Comparison of ENCODE assay signal across 8 cellular contexts in the genomic region with DNA sequence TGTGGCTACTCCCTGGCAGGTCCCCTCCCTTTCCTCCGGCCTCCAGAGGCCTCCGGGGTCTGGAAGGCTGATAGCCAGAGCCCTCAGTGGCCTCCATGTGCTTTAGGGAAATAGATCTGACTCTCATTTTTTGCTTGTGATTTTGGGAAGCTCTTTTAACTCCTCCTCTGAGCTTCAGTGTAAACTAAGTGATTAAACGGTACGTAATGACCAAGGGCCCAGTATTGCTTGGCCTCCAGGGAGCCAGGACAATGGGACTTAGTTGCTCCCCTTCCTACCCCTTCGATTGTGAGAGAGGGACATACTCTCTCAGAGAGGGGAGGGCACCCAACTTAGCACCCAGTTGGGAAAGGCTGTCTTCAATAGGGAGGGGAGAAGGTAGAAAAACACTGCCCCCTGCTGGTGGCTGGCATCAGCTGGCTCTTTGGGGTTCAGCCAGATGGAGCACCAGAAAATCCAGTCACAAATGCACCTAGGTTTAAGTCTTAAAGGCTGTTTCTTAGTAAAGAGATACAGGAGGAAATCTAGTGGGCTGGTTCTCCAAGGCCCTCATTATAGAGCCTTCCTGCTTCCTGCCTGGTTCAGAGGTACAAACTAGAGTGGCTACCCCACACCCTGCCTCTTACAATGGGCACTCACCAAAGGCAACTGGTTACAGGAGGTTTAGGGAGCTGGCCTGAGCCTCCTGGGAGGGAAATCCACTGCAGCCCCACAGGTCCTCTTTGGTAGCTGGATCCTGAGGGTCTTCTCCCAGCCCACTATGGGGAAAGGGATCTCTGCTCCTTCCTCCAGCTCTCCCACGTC. TPM values are rescaled to one million over a fixed set of nuclear protein-coding genes. Genes with fewer than 3 reads are reported as not detected.
DNase-seq lines count a peak whose midpoint lies in the region; ATAC-seq and TF ChIP-seq lines count a peak whose summit lies in the region.

No MANE protein-coding gene starts in this region.

- DNase-seq in CD4-positive, alpha-beta memory T cell, result peak; percentile 78 to 86 (median 82)
- DNase-seq in HT1080 (ENCODE audit: low read depth) (peak; percentile 75), PC-9 (peak; percentile 42 to 64), esophagus muscularis mucosa (ENCODE audit: extremely low spot score) (peak; percentile 94)
- DNase-seq in activated T-cell treated with anti-CD3 and anti-CD28 coated beads, Interleukin-2, amount 50 U/mL, for 24 hours, result peak; percentile 88

- H3K27ac Mint-ChIP-seq in CD4-positive, alpha-beta memory T cell, result peak overlapping the region; percentile 93 to 99 (median 97)
- H3K27ac Mint-ChIP-seq in activated T-cell treated with anti-CD3 and anti-CD28 coated beads, Interleukin-2, amount 50 U/mL, for 24 hours, result peak overlapping the region; percentile 100
- H3K27ac Mint-ChIP-seq in nephron, result peak overlapping the region in 2 of 3 experiments; percentile 65 to 79
- H3K27ac Mint-ChIP-seq in stimulated activated naive CD8-positive, alpha-beta T cell treated with anti-CD3 and anti-CD28 coated beads, Interleukin-15, Interleukin-2, amounts not matched to agents 100 ng/mL and 50 ng/mL, for 24 hours, result peak overlapping the region; percentile 100

- peak overlapping the region; percentile 89 for H3K27ac ChIP-seq in CD4-positive, alpha-beta memory T cell (ENCODE audit: low read depth, low read length)
- H3K27ac ChIP-seq in PC-9 (no peak overlapping the region), esophagus muscularis mucosa (replicated peaks in 1 of 4) (no peak overlapping the region)

- no peak overlapping the region for H2AFZ ChIP-seq in PC-9

- no peak for ATAC-seq in GM18867 (IDR thresholded peaks at IDR 0.05; ENCODE audit: unreplicated experiment)

- 63% methylated on average over 6 of the region's 6 CpGs for WGBS in esophagus muscularis mucosa

- POLR2A ChIA-PET in CD4-positive, alpha-beta memory T cell (lab: Charles Lee; ENCODE audit: partially characterized antibody), result interaction anchor here (0.9 to 19.2 kb wide), 8 partner anchors 23 to 122 kb away, joined by 3 to 786 read pairs (median 4); partner anchors contain the start of genes EIF2D and IKBKE
- POLR2A ChIA-PET in PC-9 (lab: Charles Lee; ENCODE audit: unreplicated experiment), result interaction anchor here (0.8 kb wide), 1 partner anchor 92 kb away, joined by 7 read pairs; no protein-coding TSS in a partner anchor

- no peak for TF ChIP-seq EP300 in esophagus muscularis mucosa (IDR thresholded peaks at IDR 0.05)

- peak; percentile 95 for TF ChIP-seq CTCF in PC-9 (conservative IDR thresholded peaks at IDR 0.05)
- peak; percentile 87 to 94 (median 92) for TF ChIP-seq CTCF in esophagus muscularis mucosa (IDR thresholded peaks at IDR 0.05)
- peak; percentile 83 to 92 (median 89) for TF ChIP-seq CTCF in nephron (IDR thresholded peaks at IDR 0.05; ENCODE audit: unreplicated experiment in 3 of 3)

- TF ChIP-seq POLR2A in esophagus muscularis mucosa (IDR thresholded peaks at IDR 0.05; ENCODE audit: low read depth), result no peak

- H3K9me3 ChIP-seq in CD4-positive, alpha-beta memory T cell (ENCODE audit: control insufficient read depth in 1 of 2, low read length in 2 of 2), result no peaks in the 10 kb centered on the region
- H3K9me3 ChIP-seq in PC-9 (ENCODE audit: insufficient read depth, low read depth) (no peaks in the 10 kb centered on the region), esophagus muscularis mucosa (no peaks in the 10 kb centered on the region)

- BruUV-seq in PC-9 (replicated peaks; lab: Mats Ljungman, UMichigan), result no TSS peak

- no peaks in the 10 kb centered on the region for H3K9me2 ChIP-seq in PC-9 (ENCODE audit: insufficient read depth)

- H3K4me3 ChIP-seq in CD4-positive, alpha-beta memory T cell (ENCODE audit: low read length in 2 of 2), result no peak overlapping the region
- H3K4me3 ChIP-seq in PC-9 (no peak overlapping the region), esophagus muscularis mucosa (no peak overlapping the region)

- H3K79me2 ChIP-seq in PC-9 (ENCODE audit: low read depth), result no peaks in the 10 kb centered on the region

- peaks cover 53 to 78% (median 60%) of the 10 kb centered on the region in 4 donors for H3K4me1 Mint-ChIP-seq in CD4-positive, alpha-beta memory T cell
- H3K4me1 Mint-ChIP-seq in activated T-cell treated with anti-CD3 and anti-CD28 coated beads, Interleukin-2, amount 50 U/mL, for 24 hours (ENCODE audit: low read depth), result peaks cover 98% of the 10 kb centered on the region
- H3K4me1 Mint-ChIP-seq in nephron, result peaks cover 26% of the 10 kb centered on the region
- H3K4me1 Mint-ChIP-seq in stimulated activated naive CD8-positive, alpha-beta T cell treated with anti-CD3 and anti-CD28 coated beads, Interleukin-15, Interleukin-2, amounts not matched to agents 100 ng/mL and 50 ng/mL, for 24 hours (ENCODE audit: low read depth), result peaks cover 94% of the 10 kb centered on the region

- H3K9me3 Mint-ChIP-seq in CD4-positive, alpha-beta memory T cell, result peaks cover 0 to 2% (median 0%) of the 10 kb centered on the region in 8 donors
- no peaks in the 10 kb centered on the region for H3K9me3 Mint-ChIP-seq in activated T-cell treated with anti-CD3 and anti-CD28 coated beads, Interleukin-2, amount 50 U/mL, for 24 hours
- no peaks in the 10 kb centered on the region for H3K9me3 Mint-ChIP-seq in nephron
- no peaks in the 10 kb centered on the region for H3K9me3 Mint-ChIP-seq in stimulated activated naive CD8-positive, alpha-beta T cell treated with anti-CD3 and anti-CD28 coated beads, Interleukin-15, Interleukin-2, amounts not matched to agents 100 ng/mL and 50 ng/mL, for 24 hours

- H3K4me3 Mint-ChIP-seq in CD4-positive, alpha-beta memory T cell, result peak overlapping the region; percentile 71 to 92 (median 84)
- peak overlapping the region; percentile 74 for H3K4me3 Mint-ChIP-seq in activated T-cell treated with anti-CD3 and anti-CD28 coated beads, Interleukin-2, amount 50 U/mL, for 24 hours
- no peak overlapping the region for H3K4me3 Mint-ChIP-seq in nephron
- peak overlapping the region; percentile 64 for H3K4me3 Mint-ChIP-seq in stimulated activated naive CD8-positive, alpha-beta T cell treated with anti-CD3 and anti-CD28 coated beads, Interleukin-15, Interleukin-2, amounts not matched to agents 100 ng/mL and 50 ng/mL, for 24 hours

- peaks cover 12% of the 10 kb centered on the region for H3F3A ChIP-seq in PC-9 (ENCODE audit: insufficient read depth, low read depth)

- H3K4me2 ChIP-seq in PC-9, result no peak overlapping the region

- H3K4me1 ChIP-seq in CD4-positive, alpha-beta memory T cell (ENCODE audit: insufficient read depth, low read length), result peaks cover 68% of the 10 kb centered on the region
- H3K4me1 ChIP-seq in PC-9 (replicated peaks; ENCODE audit: insufficient read depth), result peaks cover 28% of the 10 kb centered on the region
- H3K4me1 ChIP-seq in esophagus muscularis mucosa, result peaks cover 0 to 37% (median 27%) of the 10 kb centered on the region in 4 donors

- H3K36me3 ChIP-seq in CD4-positive, alpha-beta memory T cell (ENCODE audit: insufficient read depth, low read length), result peaks cover 64% of the 10 kb centered on the region
- H3K36me3 ChIP-seq in PC-9 (ENCODE audit: low read depth), result no peaks in the 10 kb centered on the region
- H3K36me3 ChIP-seq in esophagus muscularis mucosa, result peaks cover 0 to 65% (median 40%) of the 10 kb centered on the region in 4 donors

- no peaks in the 10 kb centered on the region for H4K20me1 ChIP-seq in PC-9 (ENCODE audit: insufficient read depth)

- no peaks in the 10 kb centered on the region for H3K27me3 ChIP-seq in CD4-positive, alpha-beta memory T cell (ENCODE audit: insufficient read depth, low read length)
- H3K27me3 ChIP-seq in PC-9 (ENCODE audit: insufficient read depth, low read depth) (no peaks in the 10 kb centered on the region), esophagus muscularis mucosa (no peaks in the 10 kb centered on the region)

- no peaks in the 10 kb centered on the region for H3K27me3 Mint-ChIP-seq in CD4-positive, alpha-beta memory T cell
- H3K27me3 Mint-ChIP-seq in activated T-cell treated with anti-CD3 and anti-CD28 coated beads, Interleukin-2, amount 50 U/mL, for 24 hours, result no peaks in the 10 kb centered on the region
- H3K27me3 Mint-ChIP-seq in nephron (ENCODE audit: low read depth), result peaks cover 5% of the 10 kb centered on the region
- no peaks in the 10 kb centered on the region for H3K27me3 Mint-ChIP-seq in stimulated activated naive CD8-positive, alpha-beta T cell treated with anti-CD3 and anti-CD28 coated beads, Interleukin-15, Interleukin-2, amounts not matched to agents 100 ng/mL and 50 ng/mL, for 24 hours

- H3K36me3 Mint-ChIP-seq in CD4-positive, alpha-beta memory T cell, result peaks cover 43 to 84% of the 10 kb centered on the region in 2 donors
- peaks cover 100% of the 10 kb centered on the region for H3K36me3 Mint-ChIP-seq in activated T-cell treated with anti-CD3 and anti-CD28 coated beads, Interleukin-2, amount 50 U/mL, for 24 hours (ENCODE audit: low read depth)
- H3K36me3 Mint-ChIP-seq in nephron (ENCODE audit: low read depth), result peaks cover 10% of the 10 kb centered on the region
- H3K36me3 Mint-ChIP-seq in stimulated activated naive CD8-positive, alpha-beta T cell treated with anti-CD3 and anti-CD28 coated beads, Interleukin-15, Interleukin-2, amounts not matched to agents 100 ng/mL and 50 ng/mL, for 24 hours (ENCODE audit: low read depth), result peaks cover 95% of the 10 kb centered on the region

- CTCF ChIA-PET in CD4-positive, alpha-beta memory T cell (lab: Charles Lee; ENCODE audit: partially characterized antibody), result interaction anchor here (0.6 to 18.9 kb wide), 28 partner anchors 8 to 121 kb away, joined by 3 to 550 read pairs (median 6); partner anchors contain the start of genes EIF2D and IKBKE
- CTCF ChIA-PET in PC-9 (lab: Charles Lee), result interaction anchor here (1.1 to 3.0 kb wide), 2 partner anchors 39 to 78 kb away, joined by 3 to 13 read pairs; no protein-coding TSS in a partner anchor

- intact Hi-C loops in CD4-positive, alpha-beta memory T cell (cut with micrococcal nuclease), result loop anchor here (1.0 to 2.0 kb wide), 5 partner anchors 15 to 121 kb away; partner anchors contain the start of gene RASSF5
- intact Hi-C loops in PC-9 (cut with micrococcal nuclease; ENCODE audit: unreplicated experiment) (loop anchor here (1.0 to 5.0 kb wide), 3 partner anchors 41 to 93 kb away; no protein-coding TSS in a partner anchor), esophagus muscularis mucosa (cut with DNase I) (loop anchor here (1.0 kb wide), 2 partner anchors 38 to 93 kb away; no protein-coding TSS in a partner anchor)

RNA-seq across cellular contexts. Expression of gene EIF2D, which starts 28.6 kb away (rescaled TPM):
- total RNA-seq in CD4-positive, alpha-beta memory T cell, result 10 to 100 TPM; 53.5 to 54.5 TPM
- polyA plus RNA-seq in CD4-positive, alpha-beta memory T cell, result 10 to 100 TPM; 33.5 to 38.9 TPM
- total RNA-seq in HT1080 (2014; rRNA removed; shearing (Covaris generic)), result 66.6 and 83.6 TPM in 2 replicates
- 73.8 and 80.9 TPM in 2 replicates for polyA plus RNA-seq in HT1080 (2015; cell fraction: cytosol; rRNA removed)
- 81.7 and 88.2 TPM in 2 replicates for polyA plus RNA-seq in HT1080 (2015; cell fraction: nucleus; rRNA removed)
- total RNA-seq in PC-9 (2021), result 57.3 and 59.0 TPM in 2 replicates
- 10 to 100 TPM; 40.3 to 50.0 (median 47.9) TPM for total RNA-seq in esophagus muscularis mucosa

RNA-seq across cellular contexts. Expression of gene DYRK3, which starts 51.7 kb away (rescaled TPM):
- total RNA-seq in CD4-positive, alpha-beta memory T cell, result 1 to 10 TPM in 1 of 2 experiments, under 1 TPM in 1; 0.78 to 1.2 TPM
- polyA plus RNA-seq in CD4-positive, alpha-beta memory T cell, result under 1 TPM in 1 of 2 donors, not detected in 1; 0.22 TPM
- total RNA-seq in HT1080 (2014; rRNA removed; shearing (Covaris generic)), result 40.4 and 43.0 TPM in 2 replicates
- 22.8 and 25.1 TPM in 2 replicates for polyA plus RNA-seq in HT1080 (2015; cell fraction: cytosol; rRNA removed)
- 34.3 and 35.3 TPM in 2 replicates for polyA plus RNA-seq in HT1080 (2015; cell fraction: nucleus; rRNA removed)
- total RNA-seq in PC-9 (2021), result 3.3 and 3.9 TPM in 2 replicates
- total RNA-seq in esophagus muscularis mucosa, result 10 to 100 TPM in 2 of 4 donors, 1 to 10 TPM in 2; 5.6 to 14.7 (median 9.0) TPM

Comparison
In these comparisons a context has a peak if more than half of its experiments do, and no peak if none do; other contexts are left out.
1. H3K4me3 Mint-ChIP-seq: peak in CD4-positive, alpha-beta memory T cell (8 of 8), activated T-cell treated with anti-CD3 and anti-CD28 coated beads, Interleukin-2, amount 50 U/mL, for 24 hours (single experiment) and stimulated activated naive CD8-positive, alpha-beta T cell treated with anti-CD3 and anti-CD28 coated beads, Interleukin-15, Interleukin-2, amounts not matched to agents 100 ng/mL and 50 ng/mL, for 24 hours (single experiment); none in nephron (0 of 3).
2. Peak in every context shown above with its lines, with median percentiles within 50 percentile points of each other: DNase-seq, H3K27ac Mint-ChIP-seq and CTCF ChIP-seq.